In the genomic region with DNA sequence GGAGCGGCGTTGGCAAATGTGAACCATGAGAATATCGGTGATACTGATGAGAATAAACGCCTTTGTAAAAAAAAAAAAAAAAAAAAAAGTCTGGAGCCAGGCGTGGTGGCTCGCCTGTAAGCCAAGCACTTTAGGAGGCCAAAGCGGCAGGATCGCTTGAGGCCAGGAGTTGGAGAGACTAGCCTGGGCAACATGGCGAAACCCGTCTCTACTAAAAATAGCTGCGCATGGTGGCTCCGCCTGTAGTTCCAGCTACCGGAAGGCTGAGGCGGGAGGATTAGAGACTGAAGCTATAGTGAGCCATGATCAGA, we compare ENCODE assay signal across 8 cellular contexts. TPM values are rescaled to one million over a fixed set of nuclear protein-coding genes. Genes with fewer than 3 reads are reported as not detected.
DNase-seq lines count a peak whose midpoint lies in the region; ATAC-seq and TF ChIP-seq lines count a peak whose summit lies in the region.

No MANE protein-coding gene starts in this region.

- H3K27ac ChIP-seq in CD8-positive, alpha-beta T cell (ENCODE audit: low read depth, low read length): peak overlapping the region; percentile 98
- H3K27ac ChIP-seq in mucosa of rectum (ENCODE audit: low read depth in 2 of 2, low read length in 2 of 2): peak overlapping the region; percentile 100

- peak overlapping the region; percentile 100 for H3K27ac Mint-ChIP-seq in CD8-positive, alpha-beta T cell
- H3K27ac Mint-ChIP-seq in central memory CD8-positive, alpha-beta T cell (ENCODE audit: low read depth): peak overlapping the region; percentile 97

- H3K36me3 ChIP-seq in CD8-positive, alpha-beta T cell (ENCODE audit: insufficient read depth, low read length): peaks cover 16% of the 10 kb centered on the region
- H3K36me3 ChIP-seq in mucosa of rectum (ENCODE audit: control insufficient read depth in 2 of 2, insufficient read depth in 2 of 2, low read length in 2 of 2): peaks cover 8 to 16% of the 10 kb centered on the region in 2 donors

- H3K27me3 Mint-ChIP-seq in CD8-positive, alpha-beta T cell (ENCODE audit: low read depth): no peaks in the 10 kb centered on the region
- no peaks in the 10 kb centered on the region for H3K27me3 Mint-ChIP-seq in central memory CD8-positive, alpha-beta T cell

- intact Hi-C loops in CD8-positive, alpha-beta T cell (cut with DNase I, micrococcal nuclease): loop anchor here (1.0 to 10.0 kb wide), 10 partner anchors 26 to 837 kb away; partner anchors contain the start of genes BAG1 (in 2 of the 2), AQP3 (in 1 of the 2), B4GALT1 (in 1 of the 2) and DCAF12 (in 1 of the 2)

- peaks cover 61% of the 10 kb centered on the region for H3K4me1 Mint-ChIP-seq in CD8-positive, alpha-beta T cell (ENCODE audit: low read depth)
- H3K4me1 Mint-ChIP-seq in central memory CD8-positive, alpha-beta T cell: peaks cover 35% of the 10 kb centered on the region

- peak overlapping the region; percentile 98 to 100 for H3K9ac ChIP-seq in mucosa of rectum (ENCODE audit: low read depth in 1 of 2, low read length in 2 of 2)

- H3K4me1 ChIP-seq in CD8-positive, alpha-beta T cell (ENCODE audit: insufficient read depth, low read length): peaks cover 59% of the 10 kb centered on the region
- peaks cover 26 to 44% of the 10 kb centered on the region in 2 donors for H3K4me1 ChIP-seq in mucosa of rectum (ENCODE audit: control insufficient read depth in 2 of 2, insufficient read depth in 2 of 2, low read length in 2 of 2)

- H3K27me3 ChIP-seq in CD8-positive, alpha-beta T cell (ENCODE audit: insufficient read depth, low read length): no peaks in the 10 kb centered on the region
- no peaks in the 10 kb centered on the region for H3K27me3 ChIP-seq in mucosa of rectum (ENCODE audit: control insufficient read depth in 2 of 2, insufficient read depth in 2 of 2, low read length in 2 of 2)

- H3K4me3 ChIP-seq in CD8-positive, alpha-beta T cell (ENCODE audit: low read depth, low read length): peak overlapping the region; percentile 55
- H3K4me3 ChIP-seq in mucosa of rectum (ENCODE audit: low read length in 2 of 2): peak overlapping the region; percentile 93 to 99

- no peaks in the 10 kb centered on the region for H3K9me3 Mint-ChIP-seq in CD8-positive, alpha-beta T cell
- H3K9me3 Mint-ChIP-seq in central memory CD8-positive, alpha-beta T cell: no peaks in the 10 kb centered on the region

- no peak for DNase-seq in CD8-positive, alpha-beta T cell
- no peak for DNase-seq in central memory CD8-positive, alpha-beta T cell (ENCODE audit: low spot score in 2 of 2)
- DNase-seq in T1000 (lab: John Stamatoyannopoulos, UW): no peak
- DNase-seq in SW 1271 (lab: John Stamatoyannopoulos, UW): no peak
- no peak for DNase-seq in stimulated activated CD4-positive, alpha-beta T cell treated with anti-CD3 and anti-CD28 coated beads, Interleukin-15, amount 100 ng/mL, for 24 hours
- no peak for DNase-seq in NCI-H1092 (lab: John Stamatoyannopoulos, UW)

- H3K36me3 Mint-ChIP-seq in CD8-positive, alpha-beta T cell: peaks cover 41% of the 10 kb centered on the region
- H3K36me3 Mint-ChIP-seq in central memory CD8-positive, alpha-beta T cell (ENCODE audit: insufficient read depth): peaks cover 26% of the 10 kb centered on the region

- POLR2A ChIA-PET in CD8-positive, alpha-beta T cell (lab: Charles Lee): interaction anchor here (0.5 to 2.4 kb wide), 22 partner anchors 9 to 759 kb away, joined by 3 to 30 read pairs (median 5); partner anchors contain the start of genes AQP3, B4GALT1, BAG1 and CHMP5

- no peaks in the 10 kb centered on the region for H3K9me3 ChIP-seq in CD8-positive, alpha-beta T cell (ENCODE audit: low read length)
- no peaks in the 10 kb centered on the region for H3K9me3 ChIP-seq in mucosa of rectum (ENCODE audit: control insufficient read depth in 2 of 2, low read length in 2 of 2)

- ATAC-seq in CD8-positive, alpha-beta T cell: no peak
- peak; percentile 24 for ATAC-seq in HG03439 (IDR thresholded peaks at IDR 0.05; ENCODE audit: unreplicated experiment)
- ATAC-seq in central memory CD8-positive, alpha-beta T cell (replicated peaks; ENCODE audit: extremely low read depth, poor library complexity, severe bottlenecking): no peak

- peak overlapping the region; percentile 88 for H3K4me3 Mint-ChIP-seq in CD8-positive, alpha-beta T cell
- H3K4me3 Mint-ChIP-seq in central memory CD8-positive, alpha-beta T cell: peak overlapping the region; percentile 84

- CTCF ChIA-PET in CD8-positive, alpha-beta T cell (lab: Charles Lee): interaction anchor here (0.8 to 1.4 kb wide), 3 partner anchors 12 to 265 kb away, joined by 3 read pairs; partner anchors contain the start of gene DNAJA1

- TF ChIP-seq CTCF in CD8-positive, alpha-beta T cell (IDR thresholded peaks at IDR 0.05): no peak

RNA-seq across cellular contexts. Expression of gene NFX1, which starts 0.4 kb away (rescaled TPM):
- total RNA-seq in CD8-positive, alpha-beta T cell: 10 to 100 TPM; 32.9 to 37.9 TPM

RNA-seq across cellular contexts. Expression of gene CHMP5, which starts 25.0 kb away (rescaled TPM):
- 10 to 100 TPM; 13.4 to 14.2 TPM for total RNA-seq in CD8-positive, alpha-beta T cell

RNA-seq across cellular contexts. Expression of gene BAG1, which starts 25.4 kb away (rescaled TPM):
- total RNA-seq in CD8-positive, alpha-beta T cell: 10 to 100 TPM; 56.8 to 64.3 TPM

RNA-seq across cellular contexts. Expression of gene SPINK4, which starts 49.9 kb away (rescaled TPM):
- total RNA-seq in CD8-positive, alpha-beta T cell: not detected
